In the genomic region with DNA sequence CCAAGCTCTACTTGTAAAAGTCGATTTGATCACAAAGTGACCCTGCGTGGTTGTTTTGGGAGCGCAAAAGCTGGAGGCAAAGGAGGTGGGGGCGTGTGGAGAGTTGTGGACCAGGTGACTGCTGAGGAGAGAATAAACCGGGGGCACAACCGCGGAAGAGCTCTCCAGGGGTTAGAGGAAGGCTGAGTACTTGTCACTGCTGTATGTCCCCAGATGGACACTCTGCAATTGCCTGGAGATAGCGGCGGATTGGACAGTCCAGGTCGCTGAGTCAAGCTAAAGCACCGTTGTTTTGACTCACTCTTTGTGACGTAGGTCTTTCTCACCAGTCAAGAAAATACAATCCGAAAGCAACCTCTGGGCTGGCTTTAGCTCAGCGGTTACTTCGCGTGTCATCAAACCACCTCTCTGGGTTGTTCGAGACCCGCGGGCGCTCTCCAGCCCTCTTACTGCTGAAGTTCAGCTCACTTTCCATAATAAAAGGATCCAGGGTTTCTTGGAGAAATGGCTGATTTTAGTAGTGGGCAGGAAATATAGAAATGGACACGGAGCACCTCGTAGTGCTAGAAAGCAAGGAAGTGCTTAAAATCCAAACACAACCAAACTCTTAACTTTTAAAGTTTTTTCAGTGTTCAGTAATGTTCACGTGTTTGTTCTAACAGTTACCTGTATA, we compare ENCODE assay signal across 1 cellular context.
TF ChIP-seq lines count a peak whose summit lies in the region.

No MANE protein-coding gene starts in this region.

TF ChIP-seq in HCT116, 20 proteins besides CTCF, POLR2A, EP300 and RAD21 (continued from another document):
- TF ChIP-seq REST (IDR thresholded peaks at IDR 0.05; ENCODE audit: low read depth) (no peak), YY1 (IDR thresholded peaks at IDR 0.05; ENCODE audit: extremely low read depth, insufficient replicate concordance, low read depth, low read length) (peak; percentile 82), SRF (IDR thresholded peaks at IDR 0.05; ENCODE audit: low read depth) (no peak), ELF1 (IDR thresholded peaks at IDR 0.05; ENCODE audit: borderline replicate concordance, low read depth) (no peak)
TF ChIP-seq in HCT116: peak in this region for 3.
